ENCODE assay signal across 12 cellular contexts in genomic region chr1:64243757-64244080, GRCh38. TPM values are rescaled to one million over a fixed set of nuclear protein-coding genes. Genes with fewer than 3 reads are reported as not detected.
DNase-seq lines count a peak whose midpoint lies in the region; ATAC-seq and TF ChIP-seq lines count a peak whose summit lies in the region.
"Had no signal": no experiment of that assay in that cellular context is flagged by ENCODE, and none has a peak within 500 bp of the region (broad histone marks: within the 10 kb centered on the region; RNA-seq: fewer than 3 reads in every experiment).

No MANE protein-coding gene starts in this region.

- 61% methylated on average over 4 of the region's 4 CpGs for WGBS in prostate gland

- no TSS peak for BruUV-seq in Caco-2 (replicated peaks; lab: Mats Ljungman, UMichigan)

- POLR2A ChIA-PET in activated CD4-positive, alpha-beta T cell treated with anti-CD3 and anti-CD28 coated beads, Interleukin-2, amount 10 ng/mL, durations not matched to agents 7 days and 5 days (lab: Charles Lee) = no interaction called here
- POLR2A ChIA-PET in WTC11 (lab: Charles Lee) (no interaction called here), Caco-2 (lab: Charles Lee) (no interaction called here)

- no peaks in the 10 kb centered on the region for H3K9me3 Mint-ChIP-seq in activated CD4-positive, alpha-beta T cell treated with anti-CD3 and anti-CD28 coated beads, Interleukin-2, amount 10 ng/mL, durations not matched to agents 7 days and 5 days
- H3K9me3 Mint-ChIP-seq in WTC11 (peaks cover 5% of the 10 kb centered on the region; the same call in 1 of the 2 replicates), Caco-2 (ENCODE audit: unreplicated experiment) (no peaks in the 10 kb centered on the region), nephron progenitor cell (no peaks in the 10 kb centered on the region)

- TF ChIP-seq CTCF in WTC11 (IDR thresholded peaks at IDR 0.05) = no peak
- TF ChIP-seq CTCF in prostate gland (IDR thresholded peaks at IDR 0.05) = no peak
- no peak for TF ChIP-seq CTCF in Caco-2 (IDR thresholded peaks at IDR 0.05; ENCODE audit: insufficient read depth in 1 of 2, low read depth in 1 of 2, low read length in 1 of 2, severe bottlenecking in 1 of 2, unreplicated experiment in 1 of 2)
- no peak for TF ChIP-seq CTCF in nephron progenitor cell (IDR thresholded peaks at IDR 0.05)

- DNase-seq in activated CD4-positive, alpha-beta T cell treated with anti-CD3 and anti-CD28 coated beads, Interleukin-2, amount 10 ng/mL, durations not matched to agents 7 days and 5 days = no peak
- DNase-seq in activated CD4-positive, alpha-beta T cell treated with anti-CD3 and anti-CD28 coated beads for 1 hour = no peak
- DNase-seq in WTC11 (ENCODE audit: low spot score) = no peak
- DNase-seq in prostate gland (ENCODE audit: low spot score) = no peak
- no peak for DNase-seq in Caco-2
- DNase-seq in nephron progenitor cell = no peak
- DNase-seq: activated CD4-positive, CD25-positive, alpha-beta regulatory T cell treated with anti-CD3 and anti-CD28 coated beads, Interleukin-2, amount 50 U/mL, for 72 hours; cortex of kidney; GF-D8 had no signal

- peak; percentile 50 for ATAC-seq in WTC11

- peaks cover 23% of the 10 kb centered on the region for H3K4me1 Mint-ChIP-seq in activated CD4-positive, alpha-beta T cell treated with anti-CD3 and anti-CD28 coated beads, Interleukin-2, amount 10 ng/mL, durations not matched to agents 7 days and 5 days
- H3K4me1 Mint-ChIP-seq in WTC11 = peaks cover 52% of the 10 kb centered on the region
- peaks cover 6% of the 10 kb centered on the region for H3K4me1 Mint-ChIP-seq in Caco-2 (ENCODE audit: low read depth, unreplicated experiment)
- peaks cover 43% of the 10 kb centered on the region for H3K4me1 Mint-ChIP-seq in nephron progenitor cell

- H3K27ac Mint-ChIP-seq in activated CD4-positive, alpha-beta T cell treated with anti-CD3 and anti-CD28 coated beads, Interleukin-2, amount 10 ng/mL, durations not matched to agents 7 days and 5 days = peak overlapping the region; percentile 81
- H3K27ac Mint-ChIP-seq in WTC11 (peak overlapping the region; percentile 97), Caco-2 (ENCODE audit: unreplicated experiment) (no peak overlapping the region), nephron progenitor cell (no peak overlapping the region)

- peak overlapping the region; percentile 46 for H3K4me3 Mint-ChIP-seq in activated CD4-positive, alpha-beta T cell treated with anti-CD3 and anti-CD28 coated beads, Interleukin-2, amount 10 ng/mL, durations not matched to agents 7 days and 5 days
- H3K4me3 Mint-ChIP-seq in WTC11 = peak overlapping the region; percentile 57
- no peak overlapping the region for H3K4me3 Mint-ChIP-seq in Caco-2 (ENCODE audit: unreplicated experiment)
- H3K4me3 Mint-ChIP-seq in nephron progenitor cell = no peak overlapping the region

- peaks cover 38% of the 10 kb centered on the region for H3K4me1 ChIP-seq in HUES48 (ENCODE audit: control insufficient read depth, insufficient read depth, low read length)
- no peaks in the 10 kb centered on the region for H3K4me1 ChIP-seq in mucosa of stomach (ENCODE audit: control insufficient read depth, insufficient read depth, low read length)
- no peaks in the 10 kb centered on the region for H3K4me1 ChIP-seq in prostate gland (replicated peaks)
- peaks cover 5% of the 10 kb centered on the region; the same call in 1 of the 2 replicates for H3K4me1 ChIP-seq in Caco-2

- peaks cover 18% of the 10 kb centered on the region for H3K27me3 Mint-ChIP-seq in activated CD4-positive, alpha-beta T cell treated with anti-CD3 and anti-CD28 coated beads, Interleukin-2, amount 10 ng/mL, durations not matched to agents 7 days and 5 days
- H3K27me3 Mint-ChIP-seq in WTC11 (ENCODE audit: low read depth) (peaks cover 3% of the 10 kb centered on the region; the same call in 1 of the 2 replicates), Caco-2 (ENCODE audit: insufficient read depth, unreplicated experiment) (no peaks in the 10 kb centered on the region), nephron progenitor cell (ENCODE audit: low read depth, poor library complexity) (peaks cover 6% of the 10 kb centered on the region)

- CTCF ChIA-PET in activated CD4-positive, alpha-beta T cell treated with anti-CD3 and anti-CD28 coated beads, Interleukin-2, amount 10 ng/mL, durations not matched to agents 7 days and 5 days (lab: Charles Lee) = no interaction called here
- CTCF ChIA-PET in WTC11 (lab: Charles Lee) (interaction anchor here (0.7 to 2.9 kb wide), 14 partner anchors 11 to 632 kb away, joined by 3 to 48 read pairs (median 3); no protein-coding TSS in a partner anchor), Caco-2 (lab: Charles Lee) (interaction anchor here (0.7 kb wide), 1 partner anchor 552 kb away, joined by 4 read pairs; no protein-coding TSS in a partner anchor)

- H3K9me3 ChIP-seq in HUES48 (ENCODE audit: control insufficient read depth, insufficient read depth, low read length) (no peaks in the 10 kb centered on the region), mucosa of stomach (ENCODE audit: control insufficient read depth, low read length) (no peaks in the 10 kb centered on the region), prostate gland (no peaks in the 10 kb centered on the region), Caco-2 (no peaks in the 10 kb centered on the region)

- H3K27ac ChIP-seq in HUES48 (ENCODE audit: low read depth, low read length) (peak overlapping the region; percentile 75), prostate gland (no peak overlapping the region)

- no peaks in the 10 kb centered on the region for H3K36me3 Mint-ChIP-seq in activated CD4-positive, alpha-beta T cell treated with anti-CD3 and anti-CD28 coated beads, Interleukin-2, amount 10 ng/mL, durations not matched to agents 7 days and 5 days (ENCODE audit: low read depth)
- no peaks in the 10 kb centered on the region for H3K36me3 Mint-ChIP-seq in WTC11
- H3K36me3 Mint-ChIP-seq in Caco-2 (ENCODE audit: insufficient read depth, unreplicated experiment) = no peaks in the 10 kb centered on the region
- H3K36me3 Mint-ChIP-seq in nephron progenitor cell (ENCODE audit: low read depth) = no peaks in the 10 kb centered on the region

- H3K27me3 ChIP-seq in HUES48 (ENCODE audit: control insufficient read depth, insufficient read depth, low read length) (no peaks in the 10 kb centered on the region), mucosa of stomach (ENCODE audit: control insufficient read depth, insufficient read depth, low read length) (peaks cover 4% of the 10 kb centered on the region), prostate gland (replicated peaks; ENCODE audit: insufficient read depth) (no peaks in the 10 kb centered on the region), Caco-2 (replicated peaks; ENCODE audit: control insufficient read depth, insufficient read depth, low read length) (no peaks in the 10 kb centered on the region)

- H3K4me3 ChIP-seq in HUES48 (ENCODE audit: low read depth, low read length) = peak overlapping the region; percentile 15; the same call in 1 of the 2 replicates
- no peak overlapping the region for H3K4me3 ChIP-seq in mucosa of stomach (ENCODE audit: low read length)
- H3K4me3 ChIP-seq in prostate gland = no peak overlapping the region
- H3K4me3 ChIP-seq in Caco-2 (ENCODE audit: low read depth, low read length) = no peak overlapping the region

- TF ChIP-seq POLR2A in prostate gland (IDR thresholded peaks at IDR 0.05) = no peak

- H3K36me3 ChIP-seq in HUES48 (ENCODE audit: control insufficient read depth, insufficient read depth, low read length) (no peaks in the 10 kb centered on the region), mucosa of stomach (ENCODE audit: control insufficient read depth, insufficient read depth, low read length) (no peaks in the 10 kb centered on the region), prostate gland (no peaks in the 10 kb centered on the region), Caco-2 (ENCODE audit: control insufficient read depth, insufficient read depth, low read length) (no peaks in the 10 kb centered on the region)

- peak overlapping the region; percentile 40; the same call in 1 of the 2 replicates for H3K9ac ChIP-seq in HUES48 (ENCODE audit: low read depth, low read length)
- peak overlapping the region; percentile 26 for H3K9ac ChIP-seq in mucosa of stomach (ENCODE audit: low read length)

- intact Hi-C loops in prostate gland (cut with DNase I) = loop anchor here (5.0 to 10.0 kb wide), 3 partner anchors 79 to 571 kb away; no protein-coding TSS in a partner anchor
- intact Hi-C loops in Caco-2 (cut with micrococcal nuclease; ENCODE audit: unreplicated experiment) = loop anchor here (1.0 to 5.0 kb wide), 6 partner anchors 81 to 627 kb away; partner anchors contain the start of gene ROR1

TF ChIP-seq in WTC11, 78 proteins besides CTCF, POLR2A, EP300 and RAD21:
- TF ChIP-seq CREM (CRISPR knock-in tag; IDR thresholded peaks at IDR 0.05) (no peak), ESRRA (CRISPR knock-in tag; IDR thresholded peaks at IDR 0.05; ENCODE audit: borderline replicate concordance) (peak; percentile 82; the same call in 1 of the 2 replicates)

RNA-seq across cellular contexts. Expression of gene UBE2U, which starts 40.3 kb away (rescaled TPM):
- total RNA-seq in activated CD4-positive, alpha-beta T cell treated with anti-CD3 and anti-CD28 coated beads, Interleukin-2, amount 10 ng/mL, durations not matched to agents 7 days and 5 days = not detected
- not detected in 3 replicates for total RNA-seq in WTC11 (2021)
- 1 to 10 TPM in 1 of 2 donors, not detected in 1; 1.8 TPM for total RNA-seq in prostate gland
- total RNA-seq in Caco-2 (2022) = not detected in 2 replicates
- total RNA-seq: urinary bladder had no signal

Comparison
In these comparisons a context has a peak if more than half of its experiments do, and no peak if none do; other contexts are left out.
1. H3K27ac Mint-ChIP-seq: peak in activated CD4-positive, alpha-beta T cell treated with anti-CD3 and anti-CD28 coated beads, Interleukin-2, amount 10 ng/mL, durations not matched to agents 7 days and 5 days (single experiment) and WTC11 (single experiment); none in Caco-2 (single experiment) and nephron progenitor cell (single experiment).
2. H3K4me3 Mint-ChIP-seq: peak in activated CD4-positive, alpha-beta T cell treated with anti-CD3 and anti-CD28 coated beads, Interleukin-2, amount 10 ng/mL, durations not matched to agents 7 days and 5 days (single experiment) and WTC11 (single experiment); none in Caco-2 (single experiment) and nephron progenitor cell (single experiment).